12 cellular contexts compared by ENCODE assay signal in the genomic region with DNA sequence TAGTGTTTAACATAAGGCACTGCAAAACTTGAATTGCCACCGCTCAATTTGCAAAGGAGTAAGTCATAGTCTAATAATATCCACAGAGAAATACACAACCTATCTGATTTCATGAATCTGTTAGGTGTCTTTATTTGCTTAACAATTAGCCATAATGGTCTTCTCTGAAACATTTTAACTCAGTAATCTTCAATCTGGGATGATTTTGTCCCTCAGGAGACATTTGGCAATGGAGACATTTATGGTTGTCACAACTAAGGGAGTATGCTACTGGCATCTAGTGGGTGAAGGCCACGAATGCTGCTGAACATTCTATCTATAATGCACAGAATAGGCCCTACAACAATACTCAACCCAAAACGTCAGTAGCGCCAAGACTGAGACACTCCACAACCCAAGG. TPM values are rescaled to one million over a fixed set of nuclear protein-coding genes. Genes with fewer than 3 reads are reported as not detected.
DNase-seq lines count a peak whose midpoint lies in the region; ATAC-seq and TF ChIP-seq lines count a peak whose summit lies in the region.
"Had no signal": no experiment of that assay in that cellular context is flagged by ENCODE, and none has a peak within 500 bp of the region (broad histone marks: within the 10 kb centered on the region; RNA-seq: fewer than 3 reads in every experiment).

No MANE protein-coding gene starts in this region.

- peaks cover 0 to 20% of the 10 kb centered on the region in 2 donors for H3K4me1 ChIP-seq in right atrium auricular region

- no peak overlapping the region for H3K27ac Mint-ChIP-seq in activated CD4-positive, alpha-beta T cell treated with anti-CD3 and anti-CD28 coated beads, Interleukin-2, amount 10 ng/mL, durations not matched to agents 24 days and 14 days

- H3K27me3 ChIP-seq in right atrium auricular region = no peaks in the 10 kb centered on the region
- H3K27me3 ChIP-seq: adrenal gland, neutrophil had no signal

- no peak for DNase-seq in right atrium auricular region (ENCODE audit: low spot score)
- DNase-seq in left ventricle myocardium superior = no peak
- DNase-seq in OCI-M1 (lab: John Stamatoyannopoulos, UW) = peak; percentile 28
- peak; percentile 3 for DNase-seq in foreskin melanocyte
- DNase-seq in NOMO-1 treated with dmso at 0.1 percent for 144 hours (lab: John Stamatoyannopoulos, UW; ENCODE audit: unreplicated experiment) = no peak
- no peak for DNase-seq in activated CD4-positive, alpha-beta T cell treated with anti-CD3 and anti-CD28 coated beads, Interleukin-2, amount 10 ng/mL, durations not matched to agents 24 days and 14 days
- DNase-seq in GDM1 (lab: John Stamatoyannopoulos, UW) = no peak
- no peak for DNase-seq in ureter (ENCODE audit: low spot score)
- DNase-seq: DMS79 treated with DMSO at 0.1 percent for 48 hours, NCI-H226 had no signal

- peaks cover 24% of the 10 kb centered on the region for H3K36me3 Mint-ChIP-seq in activated CD4-positive, alpha-beta T cell treated with anti-CD3 and anti-CD28 coated beads, Interleukin-2, amount 10 ng/mL, durations not matched to agents 24 days and 14 days (ENCODE audit: low read depth)

- H3K27me3 Mint-ChIP-seq in activated CD4-positive, alpha-beta T cell treated with anti-CD3 and anti-CD28 coated beads, Interleukin-2, amount 10 ng/mL, durations not matched to agents 24 days and 14 days = no peaks in the 10 kb centered on the region

- peak overlapping the region; percentile 20 to 40 for H3K27ac ChIP-seq in right atrium auricular region
- H3K27ac ChIP-seq: adrenal gland, neutrophil had no signal

- no peaks in the 10 kb centered on the region for H3K36me3 ChIP-seq in right atrium auricular region
- H3K36me3 ChIP-seq: adrenal gland had no signal

- no peaks in the 10 kb centered on the region for H3K9me3 ChIP-seq in right atrium auricular region
- H3K9me3 ChIP-seq: adrenal gland, neutrophil had no signal

- ATAC-seq in left ventricle myocardium superior = no peak

- peaks cover 34% of the 10 kb centered on the region for H3K4me1 Mint-ChIP-seq in activated CD4-positive, alpha-beta T cell treated with anti-CD3 and anti-CD28 coated beads, Interleukin-2, amount 10 ng/mL, durations not matched to agents 24 days and 14 days

- H3K4me3 Mint-ChIP-seq in activated CD4-positive, alpha-beta T cell treated with anti-CD3 and anti-CD28 coated beads, Interleukin-2, amount 10 ng/mL, durations not matched to agents 24 days and 14 days = no peak overlapping the region

- no peaks in the 10 kb centered on the region for H3K9me3 Mint-ChIP-seq in activated CD4-positive, alpha-beta T cell treated with anti-CD3 and anti-CD28 coated beads, Interleukin-2, amount 10 ng/mL, durations not matched to agents 24 days and 14 days

- intact Hi-C loops in left ventricle myocardium superior (cut with micrococcal nuclease) = no loop called here
- intact Hi-C loops in activated CD4-positive, alpha-beta T cell treated with anti-CD3 and anti-CD28 coated beads, Interleukin-2, amount 10 ng/mL, durations not matched to agents 24 days and 14 days (cut with micrococcal nuclease) = loop anchor here (10.0 kb wide), 1 partner anchor 583 kb away; a partner anchor contains a TSS

- TF ChIP-seq CTCF in right atrium auricular region (IDR thresholded peaks at IDR 0.05) = peak in 1 of 2 donors; percentile 34

- H3K4me3 ChIP-seq in right atrium auricular region = no peak overlapping the region
- H3K4me3 ChIP-seq: adrenal gland had no signal

RNA-seq across cellular contexts. Expression of a gene that starts 4.3 kb away (rescaled TPM):
- total RNA-seq in right atrium auricular region (10 to 100 TPM; 39.5 to 58.5 TPM), left ventricle myocardium superior (105 TPM), ureter (50.9 TPM)
- total RNA-seq in activated CD4-positive, alpha-beta T cell treated with anti-CD3 and anti-CD28 coated beads, Interleukin-2, amount 10 ng/mL, durations not matched to agents 24 days and 14 days = 74.8 and 77.3 TPM in 2 replicates

Comparison
In these comparisons a context has a peak if more than half of its experiments do, and no peak if none do; other contexts are left out.
1. DNase-seq: peak in OCI-M1 (single experiment) and foreskin melanocyte (single experiment); none in right atrium auricular region (single experiment), left ventricle myocardium superior (single experiment), NOMO-1 treated with dmso at 0.1 percent for 144 hours (single experiment), activated CD4-positive, alpha-beta T cell treated with anti-CD3 and anti-CD28 coated beads, Interleukin-2, amount 10 ng/mL, durations not matched to agents 24 days and 14 days (single experiment), GDM1 (single experiment) and ureter (single experiment).